In genomic region chr17:73292031-73292531, GRCh38 we compare ENCODE assay signal across 9 cellular contexts. TPM values are rescaled to one million over a fixed set of nuclear protein-coding genes. Genes with fewer than 3 reads are reported as not detected.
A peak's percentile ranks its signal among the peaks of the same experiment; 100 is the strongest.
DNase-seq lines count a peak whose midpoint lies in the region; ATAC-seq and TF ChIP-seq lines count a peak whose summit lies in the region.
"Had no signal": no experiment of that assay in that cellular context is flagged by ENCODE, and none has a peak within 500 bp of the region (broad histone marks: within the 10 kb centered on the region; RNA-seq: fewer than 3 reads in every experiment).

No MANE protein-coding gene starts in this region.

- no peaks in the 10 kb centered on the region for H3K27me3 ChIP-seq in left ventricle myocardium inferior (ENCODE audit: low read depth)

- no peaks in the 10 kb centered on the region for H3K9me3 ChIP-seq in left ventricle myocardium inferior (replicated peaks)

- H3K27ac ChIP-seq in left ventricle myocardium inferior (replicated peaks) (peak overlapping the region; percentile 94), skin epidermis (peak overlapping the region in 17 of 21 experiments; percentile 16 to 90 (median 74))

- no peaks in the 10 kb centered on the region for H3K36me3 ChIP-seq in left ventricle myocardium inferior

- DNase-seq in HCEC 1CT: peak; percentile 83
- peak in 38 of 58 donors; percentile 18 to 78 (median 57) for DNase-seq in anterior cingulate cortex (lab: John Stamatoyannopoulos, UW)
- DNase-seq in left ventricle myocardium inferior: peak; percentile 77
- DNase-seq in stimulated activated CD8-positive, alpha-beta memory T cell treated with anti-CD3 and anti-CD28 coated beads, Interleukin-4, amount 100 ng/mL, for 48 hours: no peak
- no peak for DNase-seq in OCI-M2 (lab: John Stamatoyannopoulos, UW; ENCODE audit: unreplicated experiment)
- DNase-seq: activated effector memory CD4-positive, alpha-beta T cell treated with Interleukin-2 at 50 U/mL for 16 hours had no signal

- intact Hi-C loops in left ventricle myocardium inferior (cut with micrococcal nuclease): no loop called here

- H3K4me3 ChIP-seq in left ventricle myocardium inferior (peak overlapping the region; percentile 19), skin epidermis (no peak overlapping the region)

- peaks cover 96% of the 10 kb centered on the region for H3K4me1 ChIP-seq in left ventricle myocardium inferior

- no peak for TF ChIP-seq CTCF in left ventricle myocardium inferior (IDR thresholded peaks at IDR 0.05; ENCODE audit: borderline replicate concordance)

- ATAC-seq in HG02642 (IDR thresholded peaks at IDR 0.05; ENCODE audit: poor library complexity, unreplicated experiment): no peak
- no peak for ATAC-seq in GM18511 (IDR thresholded peaks at IDR 0.05; ENCODE audit: unreplicated experiment)

RNA-seq across cellular contexts. Expression of gene CDC42EP4, which starts 19.7 kb away (rescaled TPM):
- 34.0 TPM for total RNA-seq in left ventricle myocardium inferior

RNA-seq across cellular contexts. Expression of gene CPSF4L, which starts 30.4 kb away (rescaled TPM):
- not detected for total RNA-seq in left ventricle myocardium inferior

Comparison
In these comparisons a context has a peak if more than half of its experiments do, and no peak if none do; other contexts are left out.
1. DNase-seq: peak in HCEC 1CT (single experiment), anterior cingulate cortex (38 of 58) and left ventricle myocardium inferior (single experiment); none in stimulated activated CD8-positive, alpha-beta memory T cell treated with anti-CD3 and anti-CD28 coated beads, Interleukin-4, amount 100 ng/mL, for 48 hours (single experiment) and OCI-M2 (single experiment).